In genomic region chr3:133943639-133944131, GRCh38 we compare ENCODE assay signal across 10 cellular contexts. TPM values are rescaled to one million over a fixed set of nuclear protein-coding genes. Genes with fewer than 3 reads are reported as not detected.
A peak's percentile ranks its signal among the peaks of the same experiment; 100 is the strongest.
DNase-seq lines count a peak whose midpoint lies in the region; ATAC-seq and TF ChIP-seq lines count a peak whose summit lies in the region.
"Had no signal": no experiment of that assay in that cellular context is flagged by ENCODE, and none has a peak within 500 bp of the region (broad histone marks: within the 10 kb centered on the region; RNA-seq: fewer than 3 reads in every experiment).

No MANE protein-coding gene starts in this region.

- no peaks in the 10 kb centered on the region for H3K9me3 Mint-ChIP-seq in Calu3 (ENCODE audit: low read depth, unreplicated experiment)

- peaks cover 51% of the 10 kb centered on the region for H3K4me1 Mint-ChIP-seq in Calu3 (ENCODE audit: low read depth, unreplicated experiment)

- no peaks in the 10 kb centered on the region for H3K36me3 Mint-ChIP-seq in Calu3 (ENCODE audit: insufficient read depth, unreplicated experiment)

- H3K27ac Mint-ChIP-seq in Calu3 (ENCODE audit: unreplicated experiment) = peak overlapping the region; percentile 10

- H3K9me3 ChIP-seq in osteoblast (ENCODE audit: low read depth, low read length) (no peaks in the 10 kb centered on the region), transverse colon (no peaks in the 10 kb centered on the region)

- H3K4me3 ChIP-seq in osteoblast (ENCODE audit: insufficient read depth, low read length) (peak overlapping the region; percentile 13), transverse colon (no peak overlapping the region)

- DNase-seq in Calu3 = peak; percentile 82
- peak; percentile 72 for DNase-seq in NOMO-1 treated with DMSO at 0.1 percent for 48 hours (lab: John Stamatoyannopoulos, UW; ENCODE audit: unreplicated experiment)
- peak; percentile 26 for DNase-seq in dedifferentiated amniotic fluid mesenchymal stem cell (ENCODE audit: extremely low spot score)
- DNase-seq in osteoblast (ENCODE audit: insufficient read length, low spot score, missing footprints) = peak; percentile 92
- no peak for DNase-seq in NCI-H146 (lab: John Stamatoyannopoulos, UW)
- no peak for DNase-seq in transverse colon
- DNase-seq: glutamatergic neuron; stimulated activated CD4-positive, alpha-beta T cell treated with anti-CD3 and anti-CD28 coated beads, Interleukin-1b, Interleukin-23, amount 100 ng/mL, for 48 hours had no signal

- WGBS in transverse colon (ENCODE audit: low coverage in 1 of 2), 2 donors = 38 to 45% methylated on average over 4 to 5 of the region's 5 CpGs

- no peak for ATAC-seq in HG03432 (IDR thresholded peaks at IDR 0.05; ENCODE audit: unreplicated experiment)
- ATAC-seq in HG03342 (IDR thresholded peaks at IDR 0.05; ENCODE audit: unreplicated experiment) = no peak

- H3K36me3 ChIP-seq in osteoblast (ENCODE audit: insufficient read depth, low read length) (no peaks in the 10 kb centered on the region), transverse colon (no peaks in the 10 kb centered on the region)

- peaks cover 76% of the 10 kb centered on the region for H3K27me3 Mint-ChIP-seq in Calu3 (ENCODE audit: unreplicated experiment)

- CTCF ChIA-PET in Calu3 (lab: Charles Lee) = interaction anchor here (2.1 kb wide), 1 partner anchor 13 kb away, joined by 6 read pairs; no protein-coding TSS in a partner anchor

- H3K27ac ChIP-seq in osteoblast (ENCODE audit: low read depth, low read length) = no peak overlapping the region
- peak overlapping the region in 1 of 4 donors; percentile 28 for H3K27ac ChIP-seq in transverse colon

- peaks cover 7% of the 10 kb centered on the region for H4K20me1 ChIP-seq in osteoblast (ENCODE audit: insufficient read depth, low read length)

- peak overlapping the region; percentile 69 for H3K4me2 ChIP-seq in osteoblast (ENCODE audit: insufficient read depth, low read length)

- intact Hi-C loops in Calu3 (cut with micrococcal nuclease; ENCODE audit: unreplicated experiment) = loop anchor here (2.0 to 5.0 kb wide), 3 partner anchors 44 to 534 kb away; partner anchors contain the start of gene SLCO2A1
- intact Hi-C loops in transverse colon (cut with DNase I; ENCODE audit: low total_unique reads) = no loop called here

- H3K79me2 ChIP-seq in osteoblast (ENCODE audit: insufficient read depth, low read length) = no peaks in the 10 kb centered on the region

- in situ Hi-C loops in transverse colon (cut with MboI; ENCODE audit: low pct_ligation_motif_present in 1 of 4, low pct_unique_long_range_greater_than_20kb in 1 of 4, low sequenced_read_pairs in 3 of 4) = loop anchor here in 2 of 4 donors (25.0 kb wide), 1 partner anchor 1206 kb away; no protein-coding TSS in a partner anchor

- no peak for TF ChIP-seq POLR2A in transverse colon (IDR thresholded peaks at IDR 0.05)

- no peak for TF ChIP-seq EP300 in transverse colon (IDR thresholded peaks at IDR 0.05; ENCODE audit: low read depth)

- H3K4me1 ChIP-seq in osteoblast (ENCODE audit: insufficient read depth, low read length) (peaks cover 54% of the 10 kb centered on the region), transverse colon (peaks cover 0 to 15% (median 7%) of the 10 kb centered on the region in 4 donors)

- TF ChIP-seq CTCF in Calu3 (IDR thresholded peaks at IDR 0.05; ENCODE audit: unreplicated experiment) (no peak), osteoblast (IDR thresholded peaks at IDR 0.05; ENCODE audit: extremely low read depth, low read depth, low read length) (no peak), transverse colon (IDR thresholded peaks at IDR 0.05) (no peak)

- H3K27me3 ChIP-seq in osteoblast (ENCODE audit: insufficient read depth, low read length) (peaks cover 24% of the 10 kb centered on the region), transverse colon (no peaks in the 10 kb centered on the region)

- H3K4me3 Mint-ChIP-seq in Calu3 (ENCODE audit: low read depth, unreplicated experiment) = no peak overlapping the region

- no peak overlapping the region for H2AFZ ChIP-seq in osteoblast (ENCODE audit: low read length)

- BruUV-seq in Calu3 (replicated peaks; lab: Mats Ljungman, UMichigan) = no TSS peak

RNA-seq across cellular contexts. Expression of gene RAB6B, which starts 48.0 kb away (rescaled TPM):
- total RNA-seq in Calu3 (2022) (0.85 and 4.7 TPM in 2 replicates), osteoblast (0.59 and 0.72 TPM in 2 replicates), transverse colon (1 to 10 TPM; 1.2 to 4.8 (median 2.2) TPM)

Comparison
In these comparisons a context has a peak if more than half of its experiments do, and no peak if none do; other contexts are left out.
1. DNase-seq: peak in Calu3 (single experiment), NOMO-1 treated with DMSO at 0.1 percent for 48 hours (single experiment), dedifferentiated amniotic fluid mesenchymal stem cell (single experiment) and osteoblast (single experiment); none in NCI-H146 (single experiment) and transverse colon (single experiment).